In genomic region chr16:72317378-72317777, GRCh38 we compare ENCODE assay signal across 17 cellular contexts.
DNase-seq lines count a peak whose midpoint lies in the region; ATAC-seq and TF ChIP-seq lines count a peak whose summit lies in the region.
"Had no signal": no experiment of that assay in that cellular context is flagged by ENCODE, and none has a peak within 500 bp of the region (broad histone marks: within the 10 kb centered on the region; RNA-seq: fewer than 3 reads in every experiment).

No MANE protein-coding gene starts in this region.

- no peak for TF ChIP-seq CTCF in HFFc6 (IDR thresholded peaks at IDR 0.05)
- TF ChIP-seq CTCF in choroid plexus epithelial cell (conservative IDR thresholded peaks at IDR 0.05; ENCODE audit: low read depth, low read length): no peak
- no peak for TF ChIP-seq CTCF in nephron (IDR thresholded peaks at IDR 0.05; ENCODE audit: unreplicated experiment in 3 of 3)

- H3K4me3 Mint-ChIP-seq in HFFc6 (no peak overlapping the region), nephron (no peak overlapping the region)
- H3K4me3 Mint-ChIP-seq: activated CD4-positive, alpha-beta T cell treated with anti-CD3 and anti-CD28 coated beads for 36 hours; activated naive CD8-positive, alpha-beta T cell; stimulated activated naive CD8-positive, alpha-beta T cell treated with anti-CD3 and anti-CD28 coated beads, Interleukin-15, amount 100 ng/mL, for 72 hours had no signal

- H3K27me3 Mint-ChIP-seq in HFFc6 (ENCODE audit: insufficient read depth): no peaks in the 10 kb centered on the region
- H3K27me3 Mint-ChIP-seq in nephron (ENCODE audit: low read depth): no peaks in the 10 kb centered on the region
- H3K27me3 Mint-ChIP-seq: activated naive CD8-positive, alpha-beta T cell; stimulated activated naive CD8-positive, alpha-beta T cell treated with anti-CD3 and anti-CD28 coated beads, Interleukin-15, amount 100 ng/mL, for 72 hours had no signal

- H3K9me3 Mint-ChIP-seq in HFFc6: peaks cover 21% of the 10 kb centered on the region
- peaks cover 23% of the 10 kb centered on the region for H3K9me3 Mint-ChIP-seq in nephron

- ATAC-seq in GM19395 (IDR thresholded peaks at IDR 0.05; ENCODE audit: unreplicated experiment): no peak
- no peak for ATAC-seq in HG03196 (IDR thresholded peaks at IDR 0.05; ENCODE audit: unreplicated experiment)
- ATAC-seq: activated CD4-positive, alpha-beta T cell treated with anti-CD3 and anti-CD28 coated beads for 36 hours; stimulated activated naive CD8-positive, alpha-beta T cell treated with anti-CD3 and anti-CD28 coated beads, Interleukin-15, amount 100 ng/mL, for 72 hours had no signal

- DNase-seq in AG08396 (ENCODE audit: low spot score) (peak; percentile 32), HFFc6 (peak; percentile 0), choroid plexus epithelial cell (ENCODE audit: low read depth) (peak; percentile 30), NCI-H1048 (lab: John Stamatoyannopoulos, UW) (no peak), NCI-H1092 (lab: John Stamatoyannopoulos, UW) (no peak)
- DNase-seq: activated CD4-positive, alpha-beta T cell treated with anti-CD3 and anti-CD28 coated beads for 36 hours; heart right ventricle; Kasumi-1; kidney; NCI-H187; occipital lobe; SIG-M5; stimulated activated naive CD8-positive, alpha-beta T cell treated with anti-CD3 and anti-CD28 coated beads, Interleukin-15, amount 100 ng/mL, for 72 hours had no signal

- H3K27ac Mint-ChIP-seq in HFFc6 (peak overlapping the region; percentile 39; the same call in 1 of the 2 replicates), nephron (peak overlapping the region in 2 of 3 experiments; percentile 20 to 23)
- H3K27ac Mint-ChIP-seq: activated CD4-positive, alpha-beta T cell treated with anti-CD3 and anti-CD28 coated beads for 36 hours; activated naive CD8-positive, alpha-beta T cell; stimulated activated naive CD8-positive, alpha-beta T cell treated with anti-CD3 and anti-CD28 coated beads, Interleukin-15, amount 100 ng/mL, for 72 hours had no signal

- H3K4me3 ChIP-seq in choroid plexus epithelial cell (ENCODE audit: low read depth, low read length): no peak overlapping the region
- H3K4me3 ChIP-seq: heart right ventricle had no signal

- H3K4me1 Mint-ChIP-seq in HFFc6 (ENCODE audit: low read depth) (peaks cover 35% of the 10 kb centered on the region), nephron (peaks cover 6% of the 10 kb centered on the region)
- H3K4me1 Mint-ChIP-seq: activated CD4-positive, alpha-beta T cell treated with anti-CD3 and anti-CD28 coated beads for 36 hours; stimulated activated naive CD8-positive, alpha-beta T cell treated with anti-CD3 and anti-CD28 coated beads, Interleukin-15, amount 100 ng/mL, for 72 hours had no signal

- H3K36me3 Mint-ChIP-seq in HFFc6 (ENCODE audit: low read depth) (peaks cover 20% of the 10 kb centered on the region), nephron (ENCODE audit: low read depth) (peaks cover 43% of the 10 kb centered on the region)

Comparison
In these comparisons a context has a peak if more than half of its experiments do, and no peak if none do; other contexts are left out.
1. DNase-seq: peak in AG08396 (single experiment), HFFc6 (single experiment) and choroid plexus epithelial cell (single experiment); none in NCI-H1048 (single experiment) and NCI-H1092 (single experiment).